Comparison of ENCODE assay signal across 21 cellular contexts in genomic region chr12:69511469-69511868, GRCh38. TPM values are rescaled to one million over a fixed set of nuclear protein-coding genes. Genes with fewer than 3 reads are reported as not detected.
A peak's percentile ranks its signal among the peaks of the same experiment; 100 is the strongest.
DNase-seq lines count a peak whose midpoint lies in the region; ATAC-seq, FAIRE-seq and TF ChIP-seq lines count a peak whose summit lies in the region.
"Had no signal": no experiment of that assay in that cellular context is flagged by ENCODE, and none has a peak within 500 bp of the region (broad histone marks: within the 10 kb centered on the region; RNA-seq: fewer than 3 reads in every experiment).

No MANE protein-coding gene starts in this region.

- H3K27me3 Mint-ChIP-seq in astrocyte (ENCODE audit: low read depth, unreplicated experiment) = no peaks in the 10 kb centered on the region
- H3K27me3 Mint-ChIP-seq: CD4-positive, alpha-beta memory T cell; IgD-negative memory B cell had no signal

- H3K4me1 Mint-ChIP-seq in astrocyte (ENCODE audit: low read depth, unreplicated experiment) = peaks cover 69% of the 10 kb centered on the region

- H3K4me2 ChIP-seq in astrocyte (ENCODE audit: low read length) = peak overlapping the region; percentile 30
- no peak overlapping the region for H3K4me2 ChIP-seq in neural cell (ENCODE audit: low read length)
- no peak overlapping the region for H3K4me2 ChIP-seq in hepatocyte
- H3K4me2 ChIP-seq: PC-9 had no signal

- WGBS in hepatocyte (ENCODE audit: low lambda C conversion rate, missing lambda C conversion rate) = 77% methylated on average over 4 of the region's 4 CpGs

- H3K9me3 Mint-ChIP-seq in astrocyte (ENCODE audit: unreplicated experiment) = no peaks in the 10 kb centered on the region
- H3K9me3 Mint-ChIP-seq: IgD-negative memory B cell had no signal

- H3K79me2 ChIP-seq in astrocyte (ENCODE audit: insufficient read depth, low read length) (peaks cover 93% of the 10 kb centered on the region), neural cell (replicated peaks; ENCODE audit: insufficient read depth, low read length) (peaks cover 56% of the 10 kb centered on the region), hepatocyte (peaks cover 100% of the 10 kb centered on the region)

- no peak overlapping the region for H3K27ac Mint-ChIP-seq in astrocyte (ENCODE audit: unreplicated experiment)

- no peak for TF ChIP-seq CTCF in astrocyte (IDR thresholded peaks at IDR 0.05; ENCODE audit: insufficient read depth, low read depth, low read length)
- TF ChIP-seq CTCF in neural cell (IDR thresholded peaks at IDR 0.05; ENCODE audit: poor library complexity, severe bottlenecking) = no peak
- no peak for TF ChIP-seq CTCF in hepatocyte (IDR thresholded peaks at IDR 0.05; ENCODE audit: poor library complexity)

- no peak overlapping the region for H2AFZ ChIP-seq in astrocyte (ENCODE audit: low read depth, low read length)
- no peak overlapping the region for H2AFZ ChIP-seq in neural cell (ENCODE audit: low read depth, low read length)
- H2AFZ ChIP-seq in hepatocyte = no peak overlapping the region
- H2AFZ ChIP-seq: PC-9 had no signal

- no peaks in the 10 kb centered on the region for H3K9me3 ChIP-seq in astrocyte (ENCODE audit: insufficient read depth, low read depth, low read length)
- H3K9me3 ChIP-seq in neural cell (ENCODE audit: low read length) = no peaks in the 10 kb centered on the region
- no peaks in the 10 kb centered on the region for H3K9me3 ChIP-seq in hepatocyte (ENCODE audit: low read depth)
- H3K9me3 ChIP-seq: BE2C, SJCRH30 had no signal

- H3K4me1 ChIP-seq in astrocyte (ENCODE audit: insufficient read depth, low read length) (peaks cover 43% of the 10 kb centered on the region), hepatocyte (ENCODE audit: insufficient read depth) (peaks cover 25% of the 10 kb centered on the region)

- no peaks in the 10 kb centered on the region for H3K9me2 ChIP-seq in neural cell (ENCODE audit: insufficient read depth, low read length)
- no peaks in the 10 kb centered on the region for H3K9me2 ChIP-seq in hepatocyte (replicated peaks; ENCODE audit: insufficient read depth)

- TF ChIP-seq EP300 in neural cell (conservative IDR thresholded peaks at IDR 0.05; ENCODE audit: poor library complexity, severe bottlenecking) = no peak

- H4K20me1 ChIP-seq in astrocyte (ENCODE audit: insufficient read depth, low read length) (peaks cover 29% of the 10 kb centered on the region), neural cell (ENCODE audit: insufficient read depth) (no peaks in the 10 kb centered on the region), hepatocyte (ENCODE audit: insufficient read depth, poor library complexity, severe bottlenecking) (peaks cover 69% of the 10 kb centered on the region)

- H3K4me3 Mint-ChIP-seq in astrocyte (ENCODE audit: unreplicated experiment) = no peak overlapping the region
- H3K4me3 Mint-ChIP-seq: IgD-negative memory B cell had no signal

- H3F3A ChIP-seq in neural cell (ENCODE audit: insufficient read depth, low read length, poor library complexity, severe bottlenecking) = peaks cover 5% of the 10 kb centered on the region

- FAIRE-seq in astrocyte (lab: Jason Lieb, UNC) = no peak
- FAIRE-seq: A204.1, GM12878, GM19239 had no signal

- H3K27ac ChIP-seq in astrocyte (ENCODE audit: low read depth, low read length) = peak overlapping the region; percentile 33
- no peak overlapping the region for H3K27ac ChIP-seq in neural cell (ENCODE audit: low read length)
- H3K27ac ChIP-seq in hepatocyte = no peak overlapping the region
- H3K27ac ChIP-seq: PC-9, SJCRH30 had no signal

- H3K36me3 ChIP-seq in astrocyte (ENCODE audit: insufficient read depth, low read length) = no peaks in the 10 kb centered on the region
- H3K36me3 ChIP-seq in neural cell (ENCODE audit: insufficient read depth, low read length) = no peaks in the 10 kb centered on the region
- no peaks in the 10 kb centered on the region for H3K36me3 ChIP-seq in hepatocyte (replicated peaks; ENCODE audit: insufficient read depth, low read depth)
- H3K36me3 ChIP-seq: BE2C, SJCRH30 had no signal

- H3K9ac ChIP-seq in astrocyte (ENCODE audit: low read length) (no peak overlapping the region), neural cell (ENCODE audit: low read length) (no peak overlapping the region)

- ATAC-seq in HG02798 (IDR thresholded peaks at IDR 0.05; ENCODE audit: poor library complexity, unreplicated experiment) = no peak
- ATAC-seq: GM12878 had no signal

- DNase-seq in Daoy (ENCODE audit: low read depth) (peak; percentile 22), HCEC 1CT (peak; percentile 67), astrocyte (ENCODE audit: low read depth) (no peak), NCI-H146 (lab: John Stamatoyannopoulos, UW) (no peak), hepatocyte (ENCODE audit: low spot score) (no peak), midbrain (lab: John Stamatoyannopoulos, UW) (no peak)
- DNase-seq: BE2C; CD4-positive, alpha-beta memory T cell; DMS79; GF-D8; Karpas-422; NCI-H1436; NCI-H526; PC-9; SJCRH30 had no signal

- no peak for TF ChIP-seq RAD21 in neural cell (conservative IDR thresholded peaks at IDR 0.05)

- no peaks in the 10 kb centered on the region for H3K27me3 ChIP-seq in astrocyte (ENCODE audit: insufficient read depth, low read length)
- H3K27me3 ChIP-seq in neural cell (ENCODE audit: insufficient read depth, low read depth, low read length) = no peaks in the 10 kb centered on the region
- H3K27me3 ChIP-seq in hepatocyte = no peaks in the 10 kb centered on the region
- H3K27me3 ChIP-seq: BE2C, SJCRH30 had no signal

- no peak overlapping the region for H3K4me3 ChIP-seq in astrocyte (ENCODE audit: insufficient read depth, low read depth, low read length)
- peak overlapping the region; percentile 34 for H3K4me3 ChIP-seq in neural cell (ENCODE audit: low read length)
- H3K4me3 ChIP-seq in hepatocyte = no peak overlapping the region
- H3K4me3 ChIP-seq: GM12878, PC-9, SJCRH30 had no signal

- H3K36me3 Mint-ChIP-seq in astrocyte (ENCODE audit: low read depth, unreplicated experiment) = no peaks in the 10 kb centered on the region
- H3K36me3 Mint-ChIP-seq: CD4-positive, alpha-beta memory T cell; IgD-negative memory B cell had no signal

TF ChIP-seq in neural cell, 6 proteins besides CTCF, POLR2A, EP300 and RAD21:
- no peak for TF ChIP-seq EZH2 (IDR thresholded peaks at IDR 0.05; ENCODE audit: borderline replicate concordance, insufficient read depth, low read length, poor library complexity, severe bottlenecking)
- no peak for TF ChIP-seq REST (IDR thresholded peaks at IDR 0.05; ENCODE audit: borderline replicate concordance)
- TF ChIP-seq POLR2AphosphoS5 (IDR thresholded peaks at IDR 0.05) = no peak
- no peak for TF ChIP-seq TAF1 (IDR thresholded peaks at IDR 0.05; ENCODE audit: low read depth)

RNA-seq across cellular contexts. Expression of gene FRS2, which starts 41.3 kb away (rescaled TPM):
- 17.8 and 39.7 TPM in 2 replicates for total RNA-seq in Daoy (2014; rRNA removed; shearing (Covaris generic))
- total RNA-seq in astrocyte (54.1 and 60.9 TPM in 2 replicates), hepatocyte (51.0 and 76.4 TPM in 2 replicates)
- polyA plus RNA-seq in neural cell (20.2 and 27.6 TPM in 2 replicates), hepatocyte (14.7 and 17.3 TPM in 2 replicates)
- 104 and 139 TPM in 2 replicates for polyA minus RNA-seq in neural cell

Comparison
In these comparisons a context has a peak if more than half of its experiments do, and no peak if none do; other contexts are left out.
1. DNase-seq: peak in Daoy (single experiment) and HCEC 1CT (single experiment); none in astrocyte (single experiment), NCI-H146 (single experiment), hepatocyte (single experiment) and midbrain (single experiment).